In the genomic region with DNA sequence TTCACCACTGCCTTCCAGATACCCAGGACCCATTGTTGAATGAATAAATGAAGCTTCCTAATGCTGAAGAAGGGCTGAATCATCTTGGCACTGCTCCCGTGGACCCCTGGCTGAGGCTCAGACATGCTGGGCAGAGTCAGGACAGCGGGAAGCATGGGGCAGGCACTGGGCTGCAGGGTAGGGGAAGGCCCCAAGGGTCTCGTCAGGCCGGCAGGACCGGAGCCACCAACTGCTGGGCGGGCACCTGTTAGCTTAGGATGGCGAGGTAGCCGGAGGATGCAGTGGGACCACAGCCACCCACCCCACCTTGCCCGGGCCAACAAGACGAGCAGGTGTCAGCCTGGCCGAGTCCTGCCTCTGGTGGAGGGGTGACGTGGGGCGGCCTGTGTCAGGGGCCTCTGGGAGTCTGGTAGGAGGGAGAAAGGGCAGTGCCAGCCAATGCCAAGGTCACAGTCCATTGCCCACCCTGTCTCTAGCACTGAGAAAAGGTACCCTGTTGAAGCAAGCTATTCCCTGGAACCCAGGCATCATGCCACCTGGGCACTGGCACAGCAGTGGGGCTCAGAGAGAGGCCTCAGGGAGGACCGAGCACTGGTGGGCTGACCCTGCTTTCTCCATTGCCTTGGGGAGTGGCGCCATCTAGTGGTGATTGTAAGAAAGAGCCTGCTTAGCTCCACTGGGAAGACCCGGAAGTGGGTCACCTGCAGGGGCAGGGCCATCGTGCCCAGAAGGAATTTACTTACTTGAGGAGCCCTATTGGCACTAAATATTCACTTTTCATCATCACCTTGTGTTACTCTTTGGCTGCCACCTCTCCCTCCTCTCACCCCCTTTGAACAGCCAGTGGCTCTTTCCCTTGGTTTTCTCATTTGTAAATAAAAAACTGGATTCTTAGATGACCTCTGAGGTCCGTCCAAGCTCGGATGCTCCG, we compare ENCODE assay signal across 7 cellular contexts. TPM values are rescaled to one million over a fixed set of nuclear protein-coding genes. Genes with fewer than 3 reads are reported as not detected.
DNase-seq lines count a peak whose midpoint lies in the region; ATAC-seq and TF ChIP-seq lines count a peak whose summit lies in the region.

No MANE protein-coding gene starts in this region.

- no peak overlapping the region for H4K8ac ChIP-seq in IMR-90 (ENCODE audit: low read depth in 2 of 2, low read length in 2 of 2)

- no peak overlapping the region for H2BK5ac ChIP-seq in IMR-90 (ENCODE audit: low read depth, low read length, poor library complexity, severe bottlenecking)

- in situ Hi-C loops in GM13977 (cut with MboI; ENCODE audit: low pct_unique_long_range_greater_than_20kb, low sequenced_read_pairs, unreplicated experiment), result loop anchor here (25.0 kb wide), 2 partner anchors 286 to 436 kb away; a partner anchor contains a TSS
- in situ Hi-C loops in IMR-90 (cut with MboI; ENCODE audit: low sequenced_read_pairs), result loop anchor here (5.0 to 10.0 kb wide), 3 partner anchors 136 to 426 kb away; a partner anchor contains a TSS

- no peak overlapping the region for H4K91ac ChIP-seq in IMR-90 (ENCODE audit: insufficient read depth, low read depth, low read length)

- H3K14ac ChIP-seq in IMR-90 (replicated peaks; ENCODE audit: low read depth, low read length), result no peak overlapping the region

- peaks cover 4% of the 10 kb centered on the region; the same call in 1 of the 2 replicates for H4K20me1 ChIP-seq in IMR-90 (ENCODE audit: insufficient read depth, low read length)

- H3K23ac ChIP-seq in IMR-90 (ENCODE audit: low read depth, low read length), result no peak overlapping the region

- CTCF ChIA-PET in IMR-90 (lab: Yijun Ruan, JAX), result interaction anchor here (0.6 to 3.7 kb wide), 6 partner anchors 98 to 352 kb away, joined by 3 to 21 read pairs (median 4); no protein-coding TSS in a partner anchor

- H2AK9ac ChIP-seq in IMR-90 (replicated peaks; ENCODE audit: low read depth, low read length, poor library complexity), result no peak overlapping the region

- no peaks in the 10 kb centered on the region for H3K36me3 ChIP-seq in IMR-90 (ENCODE audit: control insufficient read depth, insufficient read depth, low read length)
- no peaks in the 10 kb centered on the region for H3K36me3 ChIP-seq in NT2/D1 (ENCODE audit: insufficient read depth, insufficient read length, low read length)

- BruUV-seq in IMR-90 (replicated peaks; lab: Mats Ljungman, UMichigan), result no TSS peak

- ATAC-seq in IMR-90 (ENCODE audit: low read depth), result peak; percentile 73

- TF ChIP-seq CTCF in GM13977 (IDR thresholded peaks at IDR 0.05; ENCODE audit: extremely low read depth, insufficient read depth, missing control alignments) (peak; percentile 87), IMR-90 (conservative IDR thresholded peaks at IDR 0.05; ENCODE audit: low read depth, low read length) (peak; percentile 93), epithelial cell of esophagus (IDR thresholded peaks at IDR 0.05; ENCODE audit: insufficient read depth, low read depth, low read length, missing control alignments) (peak; percentile 93)

- intact Hi-C loops in IMR-90 (cut with micrococcal nuclease), result loop anchor here (1.0 to 5.0 kb wide), 6 partner anchors 46 to 428 kb away; no protein-coding TSS in a partner anchor

- no peak overlapping the region for H3K56ac ChIP-seq in IMR-90 (ENCODE audit: extremely low read depth, insufficient read depth, low read length)

- H3K4me1 ChIP-seq in IMR-90 (ENCODE audit: control insufficient read depth, insufficient read depth, low read length) (peaks cover 3% of the 10 kb centered on the region; the same call in 1 of the 2 replicates), NT2/D1 (ENCODE audit: insufficient read depth, insufficient read length) (peaks cover 10% of the 10 kb centered on the region)

- WGBS in IMR-90 (ENCODE audit: extremely low coverage in 2 of 2, insufficient read length in 1 of 2), 2 experiments, result 20% methylated on average over 6 of the region's 20 CpGs; no CpG with 5 or more reads in 1 of the 2 experiments

- H3K9me3 ChIP-seq in IMR-90 (ENCODE audit: control insufficient read depth, insufficient read depth, low read length), result peaks cover 2% of the 10 kb centered on the region; the same call in 1 of the 2 replicates
- H3K9me3 ChIP-seq in NT2/D1 (ENCODE audit: insufficient read depth, low read length), result no peaks in the 10 kb centered on the region

- H3K9me1 ChIP-seq in IMR-90 (ENCODE audit: insufficient read depth, low read length), result no peaks in the 10 kb centered on the region

- H3K27me3 ChIP-seq in IMR-90 (ENCODE audit: control insufficient read depth, insufficient read depth, low read length), result peaks cover 73% of the 10 kb centered on the region
- peaks cover 60% of the 10 kb centered on the region for H3K27me3 ChIP-seq in NT2/D1 (ENCODE audit: insufficient read depth, insufficient read length)

- no peaks in the 10 kb centered on the region for H3K79me1 ChIP-seq in IMR-90 (ENCODE audit: low read depth in 1 of 2, low read length in 2 of 2)

- no peak overlapping the region for H3K27ac ChIP-seq in IMR-90 (ENCODE audit: insufficient read depth, low read length)

- H2BK20ac ChIP-seq in IMR-90 (ENCODE audit: low read depth, low read length), result no peak overlapping the region

- peak; percentile 96 for TF ChIP-seq RAD21 in IMR-90 (IDR thresholded peaks at IDR 0.05; ENCODE audit: low read length)

- no peak overlapping the region for H2BK15ac ChIP-seq in IMR-90 (ENCODE audit: low read depth, low read length)

- no peak overlapping the region for H3K18ac ChIP-seq in IMR-90 (ENCODE audit: low read depth, low read length)

- no peak overlapping the region for H2AK5ac ChIP-seq in IMR-90 (ENCODE audit: low read depth, low read length)

- H3K9ac ChIP-seq in IMR-90 (ENCODE audit: low read depth, low read length), result no peak overlapping the region
- no peak overlapping the region for H3K9ac ChIP-seq in NT2/D1 (ENCODE audit: insufficient read length, low read depth)

- no peak overlapping the region for H3K4ac ChIP-seq in IMR-90 (ENCODE audit: low read depth, low read length)

- H3K4me3 ChIP-seq in IMR-90 (ENCODE audit: insufficient read depth, low read depth, low read length), result no peak overlapping the region
- no peak overlapping the region for H3K4me3 ChIP-seq in NT2/D1 (ENCODE audit: insufficient read length, low read depth)
- H3K4me3 ChIP-seq in epithelial cell of esophagus (ENCODE audit: low read length), result no peak overlapping the region

- H2AFZ ChIP-seq in IMR-90 (replicated peaks; ENCODE audit: low read length, poor library complexity), result peak overlapping the region; percentile 45

- DNase-seq in GM13977 (ENCODE audit: low spot score), result peak; percentile 87
- peak; percentile 77 for DNase-seq in IMR-90
- peak; percentile 68 for DNase-seq in NT2/D1 (ENCODE audit: low read depth, low spot score)
- DNase-seq in activated CD8-positive, alpha-beta memory T cell treated with anti-CD3 and anti-CD28 coated beads, Interleukin-2, amount 50 U/mL, for 1 hour (ENCODE audit: extremely low read depth), result peak; percentile 78
- peak; percentile 88 for DNase-seq in epithelial cell of esophagus (ENCODE audit: low read depth)
- DNase-seq in myocyte (ENCODE audit: low read depth), result peak; percentile 90
- peak; percentile 51 to 73 for DNase-seq in stimulated activated CD8-positive, alpha-beta memory T cell treated with anti-CD3 and anti-CD28 coated beads, Interleukin-4, amount 100 ng/mL, for 4 hours (ENCODE audit: low read depth in 2 of 2, low spot score in 1 of 2)

- POLR2A ChIA-PET in IMR-90 (lab: Charles Lee; ENCODE audit: unreplicated experiment), result no interaction called here

- dilution Hi-C loops in IMR-90 (cut with HindIII; ENCODE audit: low sequenced_read_pairs, unreplicated experiment), result no loop called here

- no peak overlapping the region for H4K5ac ChIP-seq in IMR-90 (ENCODE audit: low read depth, low read length)

- H3K4me2 ChIP-seq in IMR-90 (ENCODE audit: low read depth, low read length), result no peak overlapping the region

- TF ChIP-seq POLR2A in IMR-90 (IDR thresholded peaks at IDR 0.05; ENCODE audit: low read depth, low read length), result no peak

- no peak overlapping the region for H2BK120ac ChIP-seq in IMR-90 (ENCODE audit: low read depth, low read length)

TF ChIP-seq in IMR-90, 13 proteins besides CTCF, POLR2A, EP300 and RAD21 (continues in another document):
- TF ChIP-seq NFE2L2 (IDR thresholded peaks at IDR 0.05; ENCODE audit: low read depth, low read length), result no peak
- TF ChIP-seq, protein P1, sequence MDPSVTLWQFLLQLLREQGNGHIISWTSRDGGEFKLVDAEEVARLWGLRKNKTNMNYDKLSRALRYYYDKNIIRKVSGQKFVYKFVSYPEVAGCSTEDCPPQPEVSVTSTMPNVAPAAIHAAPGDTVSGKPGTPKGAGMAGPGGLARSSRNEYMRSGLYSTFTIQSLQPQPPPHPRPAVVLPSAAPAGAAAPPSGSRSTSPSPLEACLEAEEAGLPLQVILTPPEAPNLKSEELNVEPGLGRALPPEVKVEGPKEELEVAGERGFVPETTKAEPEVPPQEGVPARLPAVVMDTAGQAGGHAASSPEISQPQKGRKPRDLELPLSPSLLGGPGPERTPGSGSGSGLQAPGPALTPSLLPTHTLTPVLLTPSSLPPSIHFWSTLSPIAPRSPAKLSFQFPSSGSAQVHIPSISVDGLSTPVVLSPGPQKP (IDR thresholded peaks at IDR 0.05; ENCODE audit: borderline replicate concordance, low read depth, low read length), result no peak
- TF ChIP-seq CEBPB (IDR thresholded peaks at IDR 0.05; ENCODE audit: low read depth, low read length), result no peak
- no peak for TF ChIP-seq RCOR1 (IDR thresholded peaks at IDR 0.05; ENCODE audit: insufficient replicate concordance, low read length)
- TF ChIP-seq SMC3 (IDR thresholded peaks at IDR 0.05; ENCODE audit: low read depth, low read length), result peak; percentile 89
- TF ChIP-seq MAFK (IDR thresholded peaks at IDR 0.05; ENCODE audit: low read depth, low read length), result no peak
- TF ChIP-seq BHLHE40 (IDR thresholded peaks at IDR 0.05; ENCODE audit: low read depth, low read length), result peak; percentile 40; the same call in 1 of the 2 replicates
- TF ChIP-seq FOS (IDR thresholded peaks at IDR 0.05; ENCODE audit: low read depth, low read length), result no peak

RNA-seq across cellular contexts. Expression of a gene that starts 3.0 kb away (rescaled TPM):
- total RNA-seq in IMR-90 (2012; rRNA removed), result not detected in 2 replicates
- not detected in 2 replicates for polyA plus RNA-seq in IMR-90 (2012; rRNA removed)
- polyA plus RNA-seq in IMR-90 (2012; cell fraction: cytosol; rRNA removed), result not detected in 2 replicates
- polyA plus RNA-seq in IMR-90 (2012; cell fraction: nucleus; rRNA removed; ENCODE audit: low replicate concordance), result not detected in 2 replicates
- 0.13 and 1.1 TPM in 2 replicates for total RNA-seq in myocyte
- 0.05 TPM for polyA plus RNA-seq in myocyte (2012)

RNA-seq across cellular contexts. Expression of a gene that starts 29.0 kb away (rescaled TPM):
- not detected in 2 replicates for total RNA-seq in IMR-90 (2012; rRNA removed)
- polyA plus RNA-seq in IMR-90 (2012; rRNA removed), result not detected in 2 replicates
- not detected in 2 replicates for polyA plus RNA-seq in IMR-90 (2012; cell fraction: cytosol; rRNA removed)
- 0.13 and 0.17 TPM in 2 replicates for polyA plus RNA-seq in IMR-90 (2012; cell fraction: nucleus; rRNA removed; ENCODE audit: low replicate concordance)
- total RNA-seq in myocyte, result not detected in 2 replicates
- polyA plus RNA-seq in myocyte (2012), result 0.33 TPM

RNA-seq across cellular contexts. Expression of a gene that starts 57.9 kb away (rescaled TPM):
- total RNA-seq in IMR-90 (2012; rRNA removed), result 78.0 and 80.0 TPM in 2 replicates
- polyA plus RNA-seq in IMR-90 (2012; rRNA removed), result 202 and 213 TPM in 2 replicates
- 91.6 and 164 TPM in 2 replicates for polyA plus RNA-seq in IMR-90 (2012; cell fraction: cytosol; rRNA removed)
- polyA plus RNA-seq in IMR-90 (2012; cell fraction: nucleus; rRNA removed; ENCODE audit: low replicate concordance), result 230 and 543 TPM in 2 replicates
- 264 and 289 TPM in 2 replicates for total RNA-seq in myocyte
- polyA plus RNA-seq in myocyte (2012), result 485 TPM
